37 cellular contexts compared by ENCODE assay signal in genomic region chr16:22903716-22904115, GRCh38.
"Had no signal": no experiment of that assay in that cellular context is flagged by ENCODE, and none has a peak within 500 bp of the region (broad histone marks: within the 10 kb centered on the region; RNA-seq: fewer than 3 reads in every experiment).

No MANE protein-coding gene starts in this region.

- H3K27ac Mint-ChIP-seq: activated naive CD4-positive, alpha-beta T cell treated with anti-CD3 and anti-CD28 coated beads for 36 hours; activated naive CD4-positive, alpha-beta T cell treated with anti-CD3 and anti-CD28 coated beads, Interleukin-2, amount 10 ng/mL, durations not matched to agents 7 days and 5 days; activated naive CD4-positive, alpha-beta T cell treated with anti-CD3 and anti-CD28 coated beads, Interleukin-2, amount 50 U/mL, for 24 hours; activated naive CD4-positive, alpha-beta T cell treated with anti-CD3 and anti-CD28 coated beads, Interleukin-2, amount 50 U/mL, for 72 hours; activated naive CD8-positive, alpha-beta T cell; activated naive CD8-positive, alpha-beta T cell treated with anti-CD3 and anti-CD28 coated beads for 36 hours; activated naive CD8-positive, alpha-beta T cell treated with anti-CD3 and anti-CD28 coated beads, Interleukin-2, amount 10 ng/mL, durations not matched to agents 7 days and 5 days; activated naive CD8-positive, alpha-beta T cell treated with anti-CD3 and anti-CD28 coated beads, Interleukin-2, amount 50 U/mL, for 24 hours; activated T-cell treated with anti-CD3 and anti-CD28 coated beads, Interleukin-2, amount 50 U/mL, for 24 hours; activated T-cell treated with anti-CD3 and anti-CD28 coated beads, Interleukin-2, amount 50 U/mL, for 72 hours; activated T-helper 1 cell treated with anti-CD3 and anti-CD28 coated beads, Interleukin-12 subunit alpha, Interleukin-12 subunit beta, Interleukin-2, Interleukin-4 antibody, amounts not matched to agents 30 ng/mL and 10 ng/mL and 1 ng/mL, durations not matched to agents 14 hours and 24 hours and 36 hours; activated T-helper 17 cell treated with anti-CD3 and anti-CD28 coated beads, Interleukin-2, amount 50 U/mL, for 72 hours; activated T-helper 2 cell treated with anti-CD3 and anti-CD28 coated beads, Interferon-gamma antibody, Interleukin-2, Interleukin-4, amounts not matched to agents 10 μg/mL and 5 μg/mL and 100 μg/mL, durations not matched to agents 14 hours and 24 hours and 36 hours had no signal

- H3K36me3 ChIP-seq: adrenal gland, ascending aorta, brain microvascular endothelial cell, breast epithelium, cardiac muscle cell had no signal

- H3K9me3 ChIP-seq: adrenal gland, ascending aorta, body of pancreas, breast epithelium had no signal

- H3K4me1 Mint-ChIP-seq: activated naive CD4-positive, alpha-beta T cell treated with anti-CD3 and anti-CD28 coated beads, Interleukin-2, amount 10 ng/mL, durations not matched to agents 7 days and 5 days; activated naive CD4-positive, alpha-beta T cell treated with anti-CD3 and anti-CD28 coated beads, Interleukin-2, amount 50 U/mL, for 24 hours; activated naive CD8-positive, alpha-beta T cell treated with anti-CD3 and anti-CD28 coated beads for 36 hours; activated naive CD8-positive, alpha-beta T cell treated with anti-CD3 and anti-CD28 coated beads, Interleukin-2, amount 10 ng/mL, durations not matched to agents 7 days and 5 days; activated naive CD8-positive, alpha-beta T cell treated with anti-CD3 and anti-CD28 coated beads, Interleukin-2, amount 50 U/mL, for 24 hours; central memory CD8-positive, alpha-beta T cell had no signal

- H3K4me3 ChIP-seq: adrenal gland, ascending aorta, body of pancreas, breast epithelium, cardiac muscle cell had no signal

- H3K4me3 Mint-ChIP-seq: activated naive CD4-positive, alpha-beta T cell treated with anti-CD3 and anti-CD28 coated beads for 36 hours; activated naive CD4-positive, alpha-beta T cell treated with anti-CD3 and anti-CD28 coated beads, Interleukin-2, amount 10 ng/mL, durations not matched to agents 7 days and 5 days; activated naive CD4-positive, alpha-beta T cell treated with anti-CD3 and anti-CD28 coated beads, Interleukin-2, amount 50 U/mL, for 24 hours; activated naive CD8-positive, alpha-beta T cell; activated naive CD8-positive, alpha-beta T cell treated with anti-CD3 and anti-CD28 coated beads for 36 hours; activated naive CD8-positive, alpha-beta T cell treated with anti-CD3 and anti-CD28 coated beads, Interleukin-2, amount 10 ng/mL, durations not matched to agents 7 days and 5 days; activated naive CD8-positive, alpha-beta T cell treated with anti-CD3 and anti-CD28 coated beads, Interleukin-2, amount 50 U/mL, for 24 hours; activated T-cell treated with anti-CD3 and anti-CD28 coated beads, Interleukin-2, amount 50 U/mL, for 24 hours; activated T-cell treated with anti-CD3 and anti-CD28 coated beads, Interleukin-2, amount 50 U/mL, for 4 hours; activated T-cell treated with anti-CD3 and anti-CD28 coated beads, Interleukin-2, amount 50 U/mL, for 72 hours; activated T-helper 1 cell treated with anti-CD3 and anti-CD28 coated beads, Interleukin-12 subunit alpha, Interleukin-12 subunit beta, Interleukin-2, Interleukin-4 antibody, amounts not matched to agents 30 ng/mL and 10 ng/mL and 1 ng/mL, durations not matched to agents 14 hours and 24 hours and 36 hours; activated T-helper 17 cell treated with anti-CD3 and anti-CD28 coated beads, Interleukin-2, amount 50 U/mL, for 72 hours; brain; central memory CD8-positive, alpha-beta T cell had no signal

- H3K27me3 Mint-ChIP-seq: activated naive CD4-positive, alpha-beta T cell treated with anti-CD3 and anti-CD28 coated beads, Interleukin-2, amount 10 ng/mL, durations not matched to agents 7 days and 5 days had no signal

- H3K4me1 ChIP-seq: adrenal gland, ascending aorta, body of pancreas, breast epithelium had no signal

- H3K9me3 Mint-ChIP-seq: activated naive CD4-positive, alpha-beta T cell treated with anti-CD3 and anti-CD28 coated beads for 36 hours; activated naive CD4-positive, alpha-beta T cell treated with anti-CD3 and anti-CD28 coated beads, Interleukin-2, amount 10 ng/mL, durations not matched to agents 7 days and 5 days; activated naive CD4-positive, alpha-beta T cell treated with anti-CD3 and anti-CD28 coated beads, Interleukin-2, amount 50 U/mL, for 24 hours; activated naive CD4-positive, alpha-beta T cell treated with anti-CD3 and anti-CD28 coated beads, Interleukin-2, amount 50 U/mL, for 72 hours; activated naive CD8-positive, alpha-beta T cell treated with anti-CD3 and anti-CD28 coated beads for 36 hours; activated naive CD8-positive, alpha-beta T cell treated with anti-CD3 and anti-CD28 coated beads, Interleukin-2, amount 10 ng/mL, durations not matched to agents 7 days and 5 days; activated naive CD8-positive, alpha-beta T cell treated with anti-CD3 and anti-CD28 coated beads, Interleukin-2, amount 50 U/mL, for 24 hours; activated T-cell treated with anti-CD3 and anti-CD28 coated beads, Interleukin-2, amount 50 U/mL, for 24 hours; activated T-cell treated with anti-CD3 and anti-CD28 coated beads, Interleukin-2, amount 50 U/mL, for 4 hours; activated T-cell treated with anti-CD3 and anti-CD28 coated beads, Interleukin-2, amount 50 U/mL, for 72 hours; activated T-helper 1 cell treated with anti-CD3 and anti-CD28 coated beads, Interleukin-12 subunit alpha, Interleukin-12 subunit beta, Interleukin-2, Interleukin-4 antibody, amounts not matched to agents 30 ng/mL and 10 ng/mL and 1 ng/mL, durations not matched to agents 14 hours and 24 hours and 36 hours; activated T-helper 2 cell treated with anti-CD3 and anti-CD28 coated beads, Interferon-gamma antibody, Interleukin-2, Interleukin-4, amounts not matched to agents 10 μg/mL and 5 μg/mL and 100 μg/mL, durations not matched to agents 14 hours and 24 hours and 36 hours; brain; central memory CD8-positive, alpha-beta T cell had no signal

- H3K36me3 Mint-ChIP-seq: activated naive CD4-positive, alpha-beta T cell treated with anti-CD3 and anti-CD28 coated beads, Interleukin-2, amount 10 ng/mL, durations not matched to agents 7 days and 5 days; activated naive CD4-positive, alpha-beta T cell treated with anti-CD3 and anti-CD28 coated beads, Interleukin-2, amount 50 U/mL, for 24 hours; activated naive CD4-positive, alpha-beta T cell treated with anti-CD3 and anti-CD28 coated beads, Interleukin-2, amount 50 U/mL, for 72 hours; activated naive CD8-positive, alpha-beta T cell; activated naive CD8-positive, alpha-beta T cell treated with anti-CD3 and anti-CD28 coated beads for 36 hours; activated naive CD8-positive, alpha-beta T cell treated with anti-CD3 and anti-CD28 coated beads, Interleukin-2, amount 10 ng/mL, durations not matched to agents 7 days and 5 days; brain had no signal

- H3K27me3 ChIP-seq: adrenal gland, ascending aorta, body of pancreas, brain microvascular endothelial cell, cardiac muscle cell had no signal

- H3K27ac ChIP-seq: adrenal gland, ascending aorta, body of pancreas, brain microvascular endothelial cell, breast epithelium, cardiac muscle cell had no signal

- DNase-seq: activated effector memory CD4-positive, alpha-beta T cell treated with anti-CD3 and anti-CD28 coated beads, Interleukin-2, amount 50 U/mL, for 16 hours; activated effector memory CD4-positive, alpha-beta T cell treated with Interleukin-2 at 50 U/mL for 16 hours; activated gamma-delta T cell; activated gamma-delta T cell treated with Interleukin-2 at 50 U/mL for 16 hours; activated naive CD4-positive, alpha-beta T cell; activated naive CD4-positive, alpha-beta T cell treated with anti-CD3 and anti-CD28 coated beads for 36 hours; activated naive CD4-positive, alpha-beta T cell treated with anti-CD3 and anti-CD28 coated beads, Interleukin-2, amount 10 ng/mL, durations not matched to agents 7 days and 5 days; activated naive CD4-positive, alpha-beta T cell treated with anti-CD3 and anti-CD28 coated beads, Interleukin-2, amount 50 U/mL, for 16 hours; activated naive CD4-positive, alpha-beta T cell treated with Interleukin-2 at 50 U/mL for 16 hours; activated naive CD8-positive, alpha-beta T cell treated with anti-CD3 and anti-CD28 coated beads for 36 hours; activated naive CD8-positive, alpha-beta T cell treated with anti-CD3 and anti-CD28 coated beads, Interleukin-2, amount 10 ng/mL, durations not matched to agents 7 days and 5 days; activated naive CD8-positive, alpha-beta T cell treated with anti-CD3 and anti-CD28 coated beads, Interleukin-2, amount 50 U/mL, for 24 hours; activated T-cell treated with anti-CD3 and anti-CD28 coated beads, Interleukin-2, amount 50 U/mL, for 1 hour; activated T-cell treated with anti-CD3 and anti-CD28 coated beads, Interleukin-2, amount 50 U/mL, for 24 hours; activated T-cell treated with anti-CD3 and anti-CD28 coated beads, Interleukin-2, amount 50 U/mL, for 4 hours; activated T-cell treated with anti-CD3 and anti-CD28 coated beads, Interleukin-2, amount 50 U/mL, for 48 hours; activated T-cell treated with anti-CD3 and anti-CD28 coated beads, Interleukin-2, amount 50 U/mL, for 72 hours; adrenal gland; amniotic stem cell; amygdala; anterior cingulate cortex; aorta; body of pancreas; brain microvascular endothelial cell; central memory CD4-positive, alpha-beta T cell; cerebellar nuclear complex had no signal
